2 cellular contexts compared by ENCODE assay signal in the genomic region with DNA sequence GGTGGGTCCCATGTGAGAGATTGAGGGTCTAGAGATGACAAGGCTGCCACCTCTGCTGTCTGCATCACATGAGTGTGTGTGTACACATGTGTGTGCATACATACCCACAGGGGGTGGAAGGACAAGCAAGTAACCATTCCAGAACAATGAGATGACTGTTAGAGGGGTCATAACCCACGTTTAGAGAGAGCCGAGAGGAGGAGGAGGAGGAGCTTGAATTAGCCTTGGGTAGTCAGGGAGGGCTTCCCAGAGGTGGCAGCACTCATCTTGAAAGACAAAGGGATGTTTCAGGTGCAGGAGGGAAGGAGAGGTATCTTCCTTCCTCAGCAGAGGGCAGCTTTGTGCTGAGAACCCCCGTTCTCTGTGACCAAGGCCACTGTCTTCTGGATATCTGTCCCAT.
TF ChIP-seq lines count a peak whose summit lies in the region.

No MANE protein-coding gene starts in this region.

TF ChIP-seq in SK-N-SH, 30 proteins besides CTCF, POLR2A, EP300 and RAD21:
- TF ChIP-seq, protein P1, sequence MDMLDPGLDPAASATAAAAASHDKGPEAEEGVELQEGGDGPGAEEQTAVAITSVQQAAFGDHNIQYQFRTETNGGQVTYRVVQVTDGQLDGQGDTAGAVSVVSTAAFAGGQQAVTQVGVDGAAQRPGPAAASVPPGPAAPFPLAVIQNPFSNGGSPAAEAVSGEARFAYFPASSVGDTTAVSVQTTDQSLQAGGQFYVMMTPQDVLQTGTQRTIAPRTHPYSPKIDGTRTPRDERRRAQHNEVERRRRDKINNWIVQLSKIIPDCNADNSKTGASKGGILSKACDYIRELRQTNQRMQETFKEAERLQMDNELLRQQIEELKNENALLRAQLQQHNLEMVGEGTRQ (IDR thresholded peaks at IDR 0.05; ENCODE audit: borderline replicate concordance, low read depth, low read length) = no peak
- TF ChIP-seq FOXJ3 (CRISPR knock-in tag; IDR thresholded peaks at IDR 0.05) (no peak), FOSL2 (IDR thresholded peaks at IDR 0.05; ENCODE audit: borderline replicate concordance, low read depth) (no peak), EZH2phosphoT487 (IDR thresholded peaks at IDR 0.05; ENCODE audit: borderline replicate concordance, low read depth) (no peak), MXI1 (IDR thresholded peaks at IDR 0.05; ENCODE audit: low read depth, low read length) (no peak), SMC3 (IDR thresholded peaks at IDR 0.05; ENCODE audit: low read depth, low read length) (no peak), RCOR1 (IDR thresholded peaks at IDR 0.05; ENCODE audit: low read length) (no peak), RFX5 (IDR thresholded peaks at IDR 0.05; ENCODE audit: low read length) (no peak), JUND (IDR thresholded peaks at IDR 0.05) (no peak), NRF1 (IDR thresholded peaks at IDR 0.05; ENCODE audit: low read depth, low read length) (no peak)
- TF ChIP-seq, protein P2, sequence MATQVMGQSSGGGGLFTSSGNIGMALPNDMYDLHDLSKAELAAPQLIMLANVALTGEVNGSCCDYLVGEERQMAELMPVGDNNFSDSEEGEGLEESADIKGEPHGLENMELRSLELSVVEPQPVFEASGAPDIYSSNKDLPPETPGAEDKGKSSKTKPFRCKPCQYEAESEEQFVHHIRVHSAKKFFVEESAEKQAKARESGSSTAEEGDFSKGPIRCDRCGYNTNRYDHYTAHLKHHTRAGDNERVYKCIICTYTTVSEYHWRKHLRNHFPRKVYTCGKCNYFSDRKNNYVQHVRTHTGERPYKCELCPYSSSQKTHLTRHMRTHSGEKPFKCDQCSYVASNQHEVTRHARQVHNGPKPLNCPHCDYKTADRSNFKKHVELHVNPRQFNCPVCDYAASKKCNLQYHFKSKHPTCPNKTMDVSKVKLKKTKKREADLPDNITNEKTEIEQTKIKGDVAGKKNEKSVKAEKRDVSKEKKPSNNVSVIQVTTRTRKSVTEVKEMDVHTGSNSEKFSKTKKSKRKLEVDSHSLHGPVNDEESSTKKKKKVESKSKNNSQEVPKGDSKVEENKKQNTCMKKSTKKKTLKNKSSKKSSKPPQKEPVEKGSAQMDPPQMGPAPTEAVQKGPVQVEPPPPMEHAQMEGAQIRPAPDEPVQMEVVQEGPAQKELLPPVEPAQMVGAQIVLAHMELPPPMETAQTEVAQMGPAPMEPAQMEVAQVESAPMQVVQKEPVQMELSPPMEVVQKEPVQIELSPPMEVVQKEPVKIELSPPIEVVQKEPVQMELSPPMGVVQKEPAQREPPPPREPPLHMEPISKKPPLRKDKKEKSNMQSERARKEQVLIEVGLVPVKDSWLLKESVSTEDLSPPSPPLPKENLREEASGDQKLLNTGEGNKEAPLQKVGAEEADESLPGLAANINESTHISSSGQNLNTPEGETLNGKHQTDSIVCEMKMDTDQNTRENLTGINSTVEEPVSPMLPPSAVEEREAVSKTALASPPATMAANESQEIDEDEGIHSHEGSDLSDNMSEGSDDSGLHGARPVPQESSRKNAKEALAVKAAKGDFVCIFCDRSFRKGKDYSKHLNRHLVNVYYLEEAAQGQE (IDR thresholded peaks at IDR 0.05; ENCODE audit: low read depth, low read length) = no peak
- TF ChIP-seq, protein P3, sequence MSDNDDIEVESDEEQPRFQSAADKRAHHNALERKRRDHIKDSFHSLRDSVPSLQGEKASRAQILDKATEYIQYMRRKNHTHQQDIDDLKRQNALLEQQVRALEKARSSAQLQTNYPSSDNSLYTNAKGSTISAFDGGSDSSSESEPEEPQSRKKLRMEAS (IDR thresholded peaks at IDR 0.05; ENCODE audit: low read depth) = no peak

TF ChIP-seq in HEK293T, 16 proteins besides CTCF, POLR2A, EP300 and RAD21:
- no peak for TF ChIP-seq LEF1 (IDR thresholded peaks at IDR 0.05; ENCODE audit: borderline replicate concordance)
- no peak for TF ChIP-seq NFRKB (IDR thresholded peaks at IDR 0.05)
- no peak for TF ChIP-seq L3MBTL2 (conservative IDR thresholded peaks at IDR 0.05)
